Comparison of ENCODE assay signal across 7 cellular contexts in the genomic region with DNA sequence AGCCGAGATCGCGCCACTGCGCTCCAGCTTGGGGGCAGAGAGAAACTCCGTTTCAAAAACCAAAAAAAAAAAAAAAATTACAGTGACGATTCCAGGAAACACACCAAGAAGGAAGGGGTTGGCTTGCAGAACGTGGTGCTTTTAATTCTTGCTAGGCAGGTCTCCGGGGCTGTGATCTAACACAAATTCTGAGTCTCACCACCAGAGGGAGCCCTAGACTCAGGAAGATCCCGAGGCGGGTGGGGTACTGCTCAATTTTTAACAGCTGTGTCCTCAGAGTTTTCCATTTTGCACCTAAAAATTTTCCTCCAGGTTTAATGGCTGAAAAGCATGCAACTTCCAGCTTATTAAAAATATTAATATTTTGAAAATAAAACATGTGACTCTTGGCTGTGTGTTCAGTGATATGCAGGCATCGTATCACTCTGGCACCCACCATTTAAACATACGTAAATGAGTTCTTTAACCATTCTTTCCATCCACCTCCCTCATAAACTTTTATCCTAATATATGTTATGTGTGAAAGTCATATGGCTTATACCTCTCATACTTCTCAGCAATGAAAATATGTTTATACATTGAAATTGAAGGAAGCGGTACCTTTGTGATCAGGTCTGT. TPM values are rescaled to one million over a fixed set of nuclear protein-coding genes. Genes with fewer than 3 reads are reported as not detected.
DNase-seq lines count a peak whose midpoint lies in the region; ATAC-seq and TF ChIP-seq lines count a peak whose summit lies in the region.

No MANE protein-coding gene starts in this region.

- H3K18ac ChIP-seq in IMR-90 (ENCODE audit: low read depth, low read length) = no peak overlapping the region

- H2AK5ac ChIP-seq in IMR-90 (ENCODE audit: low read depth, low read length) = no peak overlapping the region

- TF ChIP-seq POLR2A in IMR-90 (IDR thresholded peaks at IDR 0.05; ENCODE audit: low read depth, low read length) = no peak
- TF ChIP-seq POLR2A in suprapubic skin (IDR thresholded peaks at IDR 0.05) = no peak

- H2BK120ac ChIP-seq in IMR-90 (ENCODE audit: low read depth, low read length) = no peak overlapping the region

- no peaks in the 10 kb centered on the region for H3K79me1 ChIP-seq in IMR-90 (ENCODE audit: low read depth in 1 of 2, low read length in 2 of 2)

- peak; percentile 79 for TF ChIP-seq RAD21 in IMR-90 (IDR thresholded peaks at IDR 0.05; ENCODE audit: low read length)

- TF ChIP-seq CTCF in GM12875 (IDR thresholded peaks at IDR 0.05; ENCODE audit: borderline replicate concordance, insufficient read depth, low read depth, low read length) = peak; percentile 64
- TF ChIP-seq CTCF in IMR-90 (conservative IDR thresholded peaks at IDR 0.05; ENCODE audit: low read depth, low read length) = peak; percentile 77
- TF ChIP-seq CTCF in fibroblast of the aortic adventitia (IDR thresholded peaks at IDR 0.05; ENCODE audit: insufficient read depth, low read length) = peak; percentile 76
- TF ChIP-seq CTCF in neutrophil (IDR thresholded peaks at IDR 0.05) = peak; percentile 73
- peak; percentile 73 to 83 for TF ChIP-seq CTCF in suprapubic skin (IDR thresholded peaks at IDR 0.05)

- H3K27me3 ChIP-seq in IMR-90 (ENCODE audit: control insufficient read depth, insufficient read depth, low read length) (peaks cover 11% of the 10 kb centered on the region; the same call in 1 of the 2 replicates), neutrophil (no peaks in the 10 kb centered on the region), suprapubic skin (no peaks in the 10 kb centered on the region)

- H3K4me2 ChIP-seq in IMR-90 (ENCODE audit: low read depth, low read length) = no peak overlapping the region

- no peaks in the 10 kb centered on the region for H4K20me1 ChIP-seq in IMR-90 (ENCODE audit: insufficient read depth, low read length)

- no peak overlapping the region for H3K4ac ChIP-seq in IMR-90 (ENCODE audit: low read depth, low read length)

- dilution Hi-C loops in IMR-90 (cut with HindIII; ENCODE audit: low sequenced_read_pairs, unreplicated experiment) = no loop called here

- H3K4me1 ChIP-seq in IMR-90 (ENCODE audit: control insufficient read depth, insufficient read depth, low read length) (peaks cover 4% of the 10 kb centered on the region; the same call in 1 of the 2 replicates), neutrophil (ENCODE audit: control insufficient read depth in 1 of 2, insufficient read depth in 1 of 2, low read depth in 1 of 2, low read length in 1 of 2) (peaks cover 0 to 4% of the 10 kb centered on the region in 2 experiments), suprapubic skin (peaks cover 16% of the 10 kb centered on the region)

- H3K9me3 ChIP-seq in IMR-90 (ENCODE audit: control insufficient read depth, insufficient read depth, low read length) (peaks cover 19% of the 10 kb centered on the region), neutrophil (peaks cover 14% of the 10 kb centered on the region), suprapubic skin (peaks cover 8% of the 10 kb centered on the region)

- no peak overlapping the region for H4K8ac ChIP-seq in IMR-90 (ENCODE audit: low read depth in 2 of 2, low read length in 2 of 2)

- no peak overlapping the region for H3K56ac ChIP-seq in IMR-90 (ENCODE audit: extremely low read depth, insufficient read depth, low read length)

- CTCF ChIA-PET in IMR-90 (lab: Yijun Ruan, JAX) = interaction anchor here (0.6 to 3.9 kb wide), 14 partner anchors 8 to 443 kb away, joined by 3 to 38 read pairs (median 4); no protein-coding TSS in a partner anchor

- H3K9me1 ChIP-seq in IMR-90 (ENCODE audit: insufficient read depth, low read length) = peaks cover 6% of the 10 kb centered on the region

- intact Hi-C loops in IMR-90 (cut with micrococcal nuclease) = loop anchor here (1.0 kb wide), 3 partner anchors 27 to 133 kb away; no protein-coding TSS in a partner anchor

- H3K27ac ChIP-seq in IMR-90 (ENCODE audit: insufficient read depth, low read length) (no peak overlapping the region), neutrophil (no peak overlapping the region), suprapubic skin (no peak overlapping the region)

- H4K91ac ChIP-seq in IMR-90 (ENCODE audit: insufficient read depth, low read depth, low read length) = no peak overlapping the region

- no peak overlapping the region for H3K23ac ChIP-seq in IMR-90 (ENCODE audit: low read depth, low read length)

- H2BK15ac ChIP-seq in IMR-90 (ENCODE audit: low read depth, low read length) = no peak overlapping the region

- H2AFZ ChIP-seq in IMR-90 (replicated peaks; ENCODE audit: low read length, poor library complexity) = no peak overlapping the region

- no TSS peak for BruUV-seq in IMR-90 (replicated peaks; lab: Mats Ljungman, UMichigan)

- no peak overlapping the region for H2BK5ac ChIP-seq in IMR-90 (ENCODE audit: low read depth, low read length, poor library complexity, severe bottlenecking)

- no peak overlapping the region for H3K9ac ChIP-seq in IMR-90 (ENCODE audit: low read depth, low read length)

- H3K4me3 ChIP-seq in GM12875 (ENCODE audit: low read depth, low read length) (no peak overlapping the region), IMR-90 (ENCODE audit: insufficient read depth, low read depth, low read length) (no peak overlapping the region), fibroblast of the aortic adventitia (ENCODE audit: low read depth, low read length) (no peak overlapping the region), neutrophil (ENCODE audit: low read depth in 1 of 2, low read length in 1 of 2) (no peak overlapping the region), suprapubic skin (no peak overlapping the region)

- in situ Hi-C loops in IMR-90 (cut with MboI; ENCODE audit: low sequenced_read_pairs) = loop anchor here (5.0 kb wide), 1 partner anchor 37 kb away; no protein-coding TSS in a partner anchor

- POLR2A ChIA-PET in IMR-90 (lab: Charles Lee; ENCODE audit: unreplicated experiment) = no interaction called here

- no peak overlapping the region for H3K14ac ChIP-seq in IMR-90 (replicated peaks; ENCODE audit: low read depth, low read length)

- DNase-seq in IMR-90 (peak; percentile 65), RKO (ENCODE audit: low spot score) (peak; percentile 74), activated T-helper 1 cell treated with Interleukin-2 at 50 U/mL for 16 hours (ENCODE audit: low read depth) (peak; percentile 50), fibroblast of the aortic adventitia (ENCODE audit: low read depth) (peak; percentile 82), suprapubic skin (ENCODE audit: low spot score in 2 of 2) (peak; percentile 80 to 84)

- H2AK9ac ChIP-seq in IMR-90 (replicated peaks; ENCODE audit: low read depth, low read length, poor library complexity) = no peak overlapping the region

- no peak overlapping the region for H4K5ac ChIP-seq in IMR-90 (ENCODE audit: low read depth, low read length)

- TF ChIP-seq EP300 in suprapubic skin (IDR thresholded peaks at IDR 0.05) = no peak

- no peaks in the 10 kb centered on the region for H3K36me3 ChIP-seq in IMR-90 (ENCODE audit: control insufficient read depth, insufficient read depth, low read length)
- H3K36me3 ChIP-seq in neutrophil = no peaks in the 10 kb centered on the region
- no peaks in the 10 kb centered on the region for H3K36me3 ChIP-seq in suprapubic skin

- WGBS in IMR-90 (ENCODE audit: extremely low coverage in 2 of 2, insufficient read length in 1 of 2), 2 experiments = 100% methylated on average over 1 of the region's 13 CpGs; no CpG with 5 or more reads in 1 of the 2 experiments
- 19% methylated on average over 13 of the region's 13 CpGs for WGBS in suprapubic skin

- peak; percentile 78 for ATAC-seq in IMR-90 (ENCODE audit: low read depth)

- H2BK20ac ChIP-seq in IMR-90 (ENCODE audit: low read depth, low read length) = no peak overlapping the region

TF ChIP-seq in IMR-90, 13 proteins besides CTCF, POLR2A, EP300 and RAD21:
- TF ChIP-seq MAZ (IDR thresholded peaks at IDR 0.05; ENCODE audit: borderline replicate concordance, low read depth, low read length) (peak; percentile 53; the same call in 1 of the 2 replicates), RFX5 (IDR thresholded peaks at IDR 0.05; ENCODE audit: low read depth, low read length) (no peak), SMC3 (IDR thresholded peaks at IDR 0.05; ENCODE audit: low read depth, low read length) (peak; percentile 88)

RNA-seq across cellular contexts. Expression of gene NUB1, which starts 26.5 kb away (rescaled TPM):
- total RNA-seq in IMR-90 (2012; rRNA removed) = 20.1 and 31.9 TPM in 2 replicates
- polyA plus RNA-seq in IMR-90 (2012; rRNA removed) = 27.2 and 29.7 TPM in 2 replicates
- 15.0 and 16.7 TPM in 2 replicates for polyA plus RNA-seq in IMR-90 (2012; cell fraction: cytosol; rRNA removed)
- polyA plus RNA-seq in IMR-90 (2012; cell fraction: nucleus; rRNA removed; ENCODE audit: low replicate concordance) = 18.7 and 22.1 TPM in 2 replicates
- total RNA-seq in fibroblast of the aortic adventitia (ENCODE audit: low replicate concordance) = 46.5 and 193 TPM in 2 replicates
- total RNA-seq in suprapubic skin = 10 to 100 TPM; 39.3 to 70.8 (median 41.7) TPM
